Comparison of ENCODE assay signal across 3 cellular contexts in genomic region chr7:159101661-159102091, GRCh38. TPM values are rescaled to one million over a fixed set of nuclear protein-coding genes. Genes with fewer than 3 reads are reported as not detected.
"Had no signal": no experiment of that assay in that cellular context is flagged by ENCODE, and none has a peak within 500 bp of the region (broad histone marks: within the 10 kb centered on the region; RNA-seq: fewer than 3 reads in every experiment).

No MANE protein-coding gene starts in this region.

RNA-seq across cellular contexts. Expression of gene VIPR2, which starts 43.0 kb away (rescaled TPM):
- total RNA-seq: bronchial epithelial cell, mammary epithelial cell, myocyte had no signal
- polyA plus RNA-seq: mammary epithelial cell had no signal
